Comparison of ENCODE assay signal across 25 cellular contexts in the genomic region with DNA sequence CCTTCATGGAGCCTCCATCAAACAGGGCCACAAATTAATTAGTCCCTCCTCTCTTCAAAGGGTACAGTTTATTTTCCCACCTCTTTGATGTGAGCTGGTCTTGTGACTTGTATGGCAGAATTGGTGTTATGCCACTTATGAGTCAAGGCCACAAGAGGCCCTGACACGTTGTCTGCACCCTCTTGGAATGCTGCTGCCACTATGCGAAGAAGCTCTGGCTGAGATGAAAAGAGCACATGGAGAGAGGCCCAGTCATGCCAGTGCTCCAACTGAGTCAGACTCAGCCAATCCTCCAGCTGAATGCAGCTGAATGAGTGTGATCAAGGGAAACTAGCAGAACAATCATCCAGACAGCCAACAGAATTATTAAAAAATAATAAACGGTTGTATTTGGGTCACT.
DNase-seq lines count a peak whose midpoint lies in the region; ATAC-seq and TF ChIP-seq lines count a peak whose summit lies in the region.
"Had no signal": no experiment of that assay in that cellular context is flagged by ENCODE, and none has a peak within 500 bp of the region (broad histone marks: within the 10 kb centered on the region; RNA-seq: fewer than 3 reads in every experiment).

No MANE protein-coding gene starts in this region.

- TF ChIP-seq CTCF in right atrium auricular region (IDR thresholded peaks at IDR 0.05) (no peak), foreskin keratinocyte (conservative IDR thresholded peaks at IDR 0.05) (no peak), GM23338 (conservative IDR thresholded peaks at IDR 0.05; ENCODE audit: low read depth in 2 of 2) (no peak), mucosa of descending colon (IDR thresholded peaks at IDR 0.05) (no peak)

- no peaks in the 10 kb centered on the region for H3K27me3 Mint-ChIP-seq in GM23338 (ENCODE audit: insufficient read depth, low read depth, poor library complexity)
- H3K27me3 Mint-ChIP-seq: activated naive CD4-positive, alpha-beta T cell treated with anti-CD3 and anti-CD28 coated beads, Interleukin-2, amount 50 U/mL, for 24 hours had no signal

- peaks cover 6% of the 10 kb centered on the region; the same call in 1 of the 2 replicates for H3K9me2 ChIP-seq in GM23338 (ENCODE audit: insufficient read depth)

- no peaks in the 10 kb centered on the region for H3F3A ChIP-seq in GM23338 (replicated peaks; ENCODE audit: low read depth)

- H3K4me1 ChIP-seq in right atrium auricular region (no peaks in the 10 kb centered on the region), foreskin keratinocyte (peaks cover 5% of the 10 kb centered on the region), GM23338 (ENCODE audit: insufficient read depth) (no peaks in the 10 kb centered on the region), mucosa of descending colon (ENCODE audit: low read depth) (no peaks in the 10 kb centered on the region)
- H3K4me1 ChIP-seq: A549, BLaER1, suprapubic skin had no signal

- no peaks in the 10 kb centered on the region; the same call in 2 of the 3 replicates for H3K36me3 Mint-ChIP-seq in GM23338 (ENCODE audit: low read depth)
- H3K36me3 Mint-ChIP-seq: activated naive CD4-positive, alpha-beta T cell treated with anti-CD3 and anti-CD28 coated beads, Interleukin-2, amount 50 U/mL, for 24 hours; natural killer cell; WTC11 had no signal

- no peak overlapping the region for H2AFZ ChIP-seq in GM23338

- H3K4me2 ChIP-seq in GM23338 = no peak overlapping the region
- H3K4me2 ChIP-seq: A549, BLaER1 had no signal

- no peaks in the 10 kb centered on the region for H3K79me2 ChIP-seq in GM23338 (replicated peaks; ENCODE audit: insufficient read depth)

- H3K27ac ChIP-seq in right atrium auricular region (no peak overlapping the region), foreskin keratinocyte (no peak overlapping the region), GM23338 (ENCODE audit: low read depth) (no peak overlapping the region)
- H3K27ac ChIP-seq: A549, BLaER1, heart left ventricle, suprapubic skin had no signal

- no peak overlapping the region for H3K27ac Mint-ChIP-seq in GM23338
- H3K27ac Mint-ChIP-seq: activated naive CD4-positive, alpha-beta T cell treated with anti-CD3 and anti-CD28 coated beads, Interleukin-2, amount 50 U/mL, for 24 hours; activated T-helper 1 cell treated with anti-CD3 and anti-CD28 coated beads, Interleukin-12 subunit alpha, Interleukin-12 subunit beta, Interleukin-2, Interleukin-4 antibody, amounts not matched to agents 30 ng/mL and 10 ng/mL and 1 ng/mL, durations not matched to agents 14 hours and 24 hours and 36 hours; natural killer cell; WTC11 had no signal

- no peaks in the 10 kb centered on the region for H4K20me1 ChIP-seq in GM23338 (replicated peaks; ENCODE audit: insufficient read depth)
- H4K20me1 ChIP-seq: BLaER1 had no signal

- ATAC-seq in left ventricle myocardium superior (peak; percentile 76), foreskin keratinocyte (peak; percentile 96), GM19463 (IDR thresholded peaks at IDR 0.05; ENCODE audit: unreplicated experiment) (no peak), GM23338 (no peak), mucosa of descending colon (no peak)
- ATAC-seq: A549, left colon, natural killer cell, WTC11 had no signal

- no peak for DNase-seq in left ventricle myocardium superior
- DNase-seq in right atrium auricular region (ENCODE audit: low spot score) = no peak
- DNase-seq in MG63 = peak; percentile 80
- peak; percentile 69 to 79 for DNase-seq in foreskin keratinocyte
- no peak for DNase-seq in GM23338 (ENCODE audit: low spot score)
- no peak for DNase-seq in mucosa of descending colon
- DNase-seq in NCI-H2107 treated with DMSO at 0.1 percent for 48 hours (lab: John Stamatoyannopoulos, UW; ENCODE audit: unreplicated experiment) = no peak
- DNase-seq: activated CD4-positive, alpha-beta T cell treated with anti-CD3 and anti-CD28 coated beads, Interleukin-2, amount 50 U/mL, for 1 hour; central memory CD4-positive, alpha-beta T cell; heart left ventricle; Kasumi-1; left colon; natural killer cell; NCI-H1092; NCI-H187 treated with DMSO at 0.1 percent for 48 hours; NCI-H345; NCI-H82; T-helper 9 cell had no signal

- no peak overlapping the region for H3K4me3 ChIP-seq in right atrium auricular region
- no peak overlapping the region for H3K4me3 ChIP-seq in MG63
- no peak overlapping the region for H3K4me3 ChIP-seq in GM23338
- no peak overlapping the region for H3K4me3 ChIP-seq in mucosa of descending colon
- H3K4me3 ChIP-seq: A549, BLaER1, heart left ventricle, suprapubic skin had no signal

- no peaks in the 10 kb centered on the region for H3K36me3 ChIP-seq in right atrium auricular region
- H3K36me3 ChIP-seq in MG63 = no peaks in the 10 kb centered on the region
- H3K36me3 ChIP-seq in GM23338 (ENCODE audit: insufficient read depth) = no peaks in the 10 kb centered on the region
- no peaks in the 10 kb centered on the region for H3K36me3 ChIP-seq in mucosa of descending colon (ENCODE audit: low read depth)
- H3K36me3 ChIP-seq: BLaER1, heart left ventricle, suprapubic skin had no signal

- H3K4me3 Mint-ChIP-seq in GM23338 = no peak overlapping the region
- H3K4me3 Mint-ChIP-seq: activated naive CD4-positive, alpha-beta T cell treated with anti-CD3 and anti-CD28 coated beads, Interleukin-2, amount 50 U/mL, for 24 hours; activated T-helper 1 cell treated with anti-CD3 and anti-CD28 coated beads, Interleukin-12 subunit alpha, Interleukin-12 subunit beta, Interleukin-2, Interleukin-4 antibody, amounts not matched to agents 30 ng/mL and 10 ng/mL and 1 ng/mL, durations not matched to agents 14 hours and 24 hours and 36 hours; natural killer cell; WTC11 had no signal

- no peaks in the 10 kb centered on the region for H3K27me3 ChIP-seq in right atrium auricular region
- H3K27me3 ChIP-seq in MG63 = no peaks in the 10 kb centered on the region
- no peaks in the 10 kb centered on the region for H3K27me3 ChIP-seq in foreskin keratinocyte
- H3K27me3 ChIP-seq in GM23338 (ENCODE audit: insufficient read depth) = no peaks in the 10 kb centered on the region
- H3K27me3 ChIP-seq: BLaER1, heart left ventricle, suprapubic skin had no signal

- peaks cover 2% of the 10 kb centered on the region; the same call in 2 of the 3 replicates for H3K9me3 Mint-ChIP-seq in GM23338

- no peaks in the 10 kb centered on the region for H3K4me1 Mint-ChIP-seq in GM23338
- H3K4me1 Mint-ChIP-seq: activated naive CD4-positive, alpha-beta T cell treated with anti-CD3 and anti-CD28 coated beads, Interleukin-2, amount 50 U/mL, for 24 hours; natural killer cell; WTC11 had no signal

- no peaks in the 10 kb centered on the region for H3K9me3 ChIP-seq in right atrium auricular region
- no peaks in the 10 kb centered on the region for H3K9me3 ChIP-seq in MG63
- no peaks in the 10 kb centered on the region for H3K9me3 ChIP-seq in mucosa of descending colon
- H3K9me3 ChIP-seq: A549 had no signal

- intact Hi-C loops in left ventricle myocardium superior (cut with micrococcal nuclease) = no loop called here
- intact Hi-C loops in mucosa of descending colon (cut with DNase I, micrococcal nuclease) = no loop called here

TF ChIP-seq in GM23338, 12 proteins besides CTCF, POLR2A, EP300 and RAD21 (continues in another document):
- TF ChIP-seq ZNF114 (CRISPR knock-in tag; IDR thresholded peaks at IDR 0.05) = no peak

Comparison
In these comparisons a context has a peak if more than half of its experiments do, and no peak if none do; other contexts are left out.
1. ATAC-seq: peak in left ventricle myocardium superior (single experiment) and foreskin keratinocyte (single experiment); none in GM19463 (single experiment), GM23338 (single experiment) and mucosa of descending colon (single experiment).
2. DNase-seq: peak in MG63 (single experiment) and foreskin keratinocyte (2 of 2); none in left ventricle myocardium superior (single experiment), right atrium auricular region (single experiment), GM23338 (single experiment), mucosa of descending colon (0 of 3) and NCI-H2107 treated with DMSO at 0.1 percent for 48 hours (single experiment).